ENCODE assay signal across 8 cellular contexts in the genomic region with DNA sequence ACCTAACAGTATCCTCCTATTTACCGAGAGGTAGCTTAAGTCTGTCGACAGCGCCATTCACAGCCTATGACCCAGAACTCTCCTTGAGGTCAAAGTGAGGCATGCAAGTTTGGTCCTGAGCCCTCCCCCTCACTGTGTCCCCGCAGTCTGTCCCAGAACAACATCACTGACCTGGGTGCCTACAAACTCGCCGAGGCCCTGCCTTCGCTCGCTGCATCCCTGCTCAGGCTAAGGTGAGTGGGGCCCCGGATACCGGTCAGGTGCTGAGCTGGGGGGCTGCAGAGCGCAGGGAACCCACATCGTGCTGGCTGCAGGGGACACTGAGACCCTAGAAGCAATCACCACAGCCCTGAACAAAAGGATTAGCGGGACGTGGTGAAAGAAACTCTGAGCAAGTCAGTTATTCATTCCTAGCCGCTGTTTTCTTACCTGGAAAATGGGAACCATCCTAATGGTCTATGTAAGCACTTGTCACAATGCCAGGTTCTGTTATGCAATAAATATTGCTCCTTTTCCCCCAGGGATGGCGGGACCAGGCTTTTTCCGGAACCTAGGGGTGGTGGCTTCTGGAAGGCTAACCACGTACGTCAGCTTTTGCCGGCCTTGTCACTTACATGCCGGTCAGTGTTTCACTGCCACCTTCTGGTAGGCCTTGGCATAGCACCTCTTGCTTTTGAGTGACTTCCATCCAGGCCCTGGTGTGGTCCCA. TPM values are rescaled to one million over a fixed set of nuclear protein-coding genes. Genes with fewer than 3 reads are reported as not detected.
DNase-seq lines count a peak whose midpoint lies in the region; ATAC-seq and TF ChIP-seq lines count a peak whose summit lies in the region.

No MANE protein-coding gene starts in this region.

- no peaks in the 10 kb centered on the region for H3K36me3 ChIP-seq in liver (ENCODE audit: control insufficient read depth in 4 of 4, insufficient read depth in 3 of 4, low read depth in 1 of 4, low read length in 3 of 4)

- intact Hi-C loops in activated CD4-positive, alpha-beta T cell treated with anti-CD3 and anti-CD28 coated beads for 36 hours (cut with DNase I, micrococcal nuclease): loop anchor here (1.0 to 5.0 kb wide), 8 partner anchors 48 to 651 kb away; no protein-coding TSS in a partner anchor

- H3K9me3 Mint-ChIP-seq in activated CD4-positive, alpha-beta T cell treated with anti-CD3 and anti-CD28 coated beads for 36 hours (ENCODE audit: low read depth): no peaks in the 10 kb centered on the region

- peaks cover 13% of the 10 kb centered on the region for H3K4me1 Mint-ChIP-seq in activated CD4-positive, alpha-beta T cell treated with anti-CD3 and anti-CD28 coated beads for 36 hours

- POLR2A ChIA-PET in activated CD4-positive, alpha-beta T cell treated with anti-CD3 and anti-CD28 coated beads for 36 hours (lab: Charles Lee): interaction anchor here (0.8 to 1.1 kb wide), 2 partner anchors 24 to 316 kb away, joined by 3 to 10 read pairs; partner anchors contain the start of gene DEXI

- H3K4me1 ChIP-seq in liver (ENCODE audit: control insufficient read depth in 4 of 4, insufficient read depth in 4 of 4, low read length in 3 of 4): peaks cover 10 to 39% (median 34%) of the 10 kb centered on the region in 4 donors

- H3K9ac ChIP-seq in liver (ENCODE audit: low read depth in 1 of 2, low read length in 2 of 2): no peak overlapping the region

- no peak overlapping the region for H3K27ac Mint-ChIP-seq in activated CD4-positive, alpha-beta T cell treated with anti-CD3 and anti-CD28 coated beads for 36 hours

- no peaks in the 10 kb centered on the region for H3K27me3 Mint-ChIP-seq in activated CD4-positive, alpha-beta T cell treated with anti-CD3 and anti-CD28 coated beads for 36 hours

- H3K27me3 ChIP-seq in liver (ENCODE audit: control insufficient read depth in 4 of 4, insufficient read depth in 4 of 4, low read length in 3 of 4): no peaks in the 10 kb centered on the region

- H3K4me3 ChIP-seq in coronary artery (no peak overlapping the region), liver (ENCODE audit: low read depth in 1 of 3, low read length in 3 of 3) (no peak overlapping the region)

- peak; percentile 96 for DNase-seq in DMS 273 (lab: John Stamatoyannopoulos, UW; ENCODE audit: unreplicated experiment)
- peak; percentile 87 for DNase-seq in NCI-H460 (ENCODE audit: extremely low read depth, low read depth)
- DNase-seq in activated CD4-positive, alpha-beta T cell treated with anti-CD3 and anti-CD28 coated beads for 36 hours: peak; percentile 92
- DNase-seq in coronary artery (ENCODE audit: low spot score): peak; percentile 98
- DNase-seq in stimulated activated CD4-positive, alpha-beta T cell treated with anti-CD3 and anti-CD28 coated beads, Interleukin-4, amount 100 ng/mL, for 1 hour: peak; percentile 79

- ATAC-seq in HG02938 (IDR thresholded peaks at IDR 0.05; ENCODE audit: unreplicated experiment): peak; percentile 58
- peak; percentile 74 for ATAC-seq in activated CD4-positive, alpha-beta T cell treated with anti-CD3 and anti-CD28 coated beads for 36 hours
- no peak for ATAC-seq in HG03442 (IDR thresholded peaks at IDR 0.05; ENCODE audit: unreplicated experiment)

- TF ChIP-seq CTCF in coronary artery (IDR thresholded peaks at IDR 0.05) (peak; percentile 93), liver (IDR thresholded peaks at IDR 0.05; ENCODE audit: low read depth, low read length, missing input control) (peak; percentile 98)

- TF ChIP-seq RAD21 in liver (IDR thresholded peaks at IDR 0.05): peak; percentile 96 to 99

- H3K4me3 Mint-ChIP-seq in activated CD4-positive, alpha-beta T cell treated with anti-CD3 and anti-CD28 coated beads for 36 hours: no peak overlapping the region

- H3K27ac ChIP-seq in coronary artery: peak overlapping the region; percentile 18 to 65
- peak overlapping the region in 1 of 2 donors; percentile 0 for H3K27ac ChIP-seq in liver (ENCODE audit: low read depth in 1 of 2, low read length in 2 of 2)

- H3K36me3 Mint-ChIP-seq in activated CD4-positive, alpha-beta T cell treated with anti-CD3 and anti-CD28 coated beads for 36 hours (ENCODE audit: low read depth): no peaks in the 10 kb centered on the region

- 51% methylated on average over 21 of the region's 21 CpGs for WGBS in liver

- CTCF ChIA-PET in activated CD4-positive, alpha-beta T cell treated with anti-CD3 and anti-CD28 coated beads for 36 hours (lab: Charles Lee): interaction anchor here (0.6 to 2.3 kb wide), 24 partner anchors 8 to 1779 kb away, joined by 3 to 16 read pairs (median 4); partner anchors contain the start of gene NUBP1

- H3K9me3 ChIP-seq in liver (ENCODE audit: control insufficient read depth in 4 of 4, low read length in 3 of 4): no peaks in the 10 kb centered on the region

TF ChIP-seq in liver, 16 proteins besides CTCF, POLR2A, EP300 and RAD21 (continues in another document):
- TF ChIP-seq HNF4G (IDR thresholded peaks at IDR 0.05) (no peak), ZBTB33 (IDR thresholded peaks at IDR 0.05) (no peak), SP1 (IDR thresholded peaks at IDR 0.05) (peak; percentile 34), FOXA2 (IDR thresholded peaks at IDR 0.05) (no peak), RXRA (IDR thresholded peaks at IDR 0.05) (peak; percentile 63 to 64), MAX (IDR thresholded peaks at IDR 0.05) (peak; percentile 55), EGR1 (IDR thresholded peaks at IDR 0.05; ENCODE audit: low read depth in 2 of 2) (no peak), YY1 (IDR thresholded peaks at IDR 0.05) (peak; percentile 26), GABPA (IDR thresholded peaks at IDR 0.05 in 1 of 2, conservative IDR thresholded peaks at IDR 0.05 in 1 of 2) (peak in 1 of 2 donors; percentile 26), NR2F2 (IDR thresholded peaks at IDR 0.05) (no peak), TAF1 (conservative IDR thresholded peaks at IDR 0.05) (no peak)
- TF ChIP-seq, protein P1, sequence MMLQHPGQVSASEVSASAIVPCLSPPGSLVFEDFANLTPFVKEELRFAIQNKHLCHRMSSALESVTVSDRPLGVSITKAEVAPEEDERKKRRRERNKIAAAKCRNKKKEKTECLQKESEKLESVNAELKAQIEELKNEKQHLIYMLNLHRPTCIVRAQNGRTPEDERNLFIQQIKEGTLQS (IDR thresholded peaks at IDR 0.05): no peak
- TF ChIP-seq, protein P2, sequence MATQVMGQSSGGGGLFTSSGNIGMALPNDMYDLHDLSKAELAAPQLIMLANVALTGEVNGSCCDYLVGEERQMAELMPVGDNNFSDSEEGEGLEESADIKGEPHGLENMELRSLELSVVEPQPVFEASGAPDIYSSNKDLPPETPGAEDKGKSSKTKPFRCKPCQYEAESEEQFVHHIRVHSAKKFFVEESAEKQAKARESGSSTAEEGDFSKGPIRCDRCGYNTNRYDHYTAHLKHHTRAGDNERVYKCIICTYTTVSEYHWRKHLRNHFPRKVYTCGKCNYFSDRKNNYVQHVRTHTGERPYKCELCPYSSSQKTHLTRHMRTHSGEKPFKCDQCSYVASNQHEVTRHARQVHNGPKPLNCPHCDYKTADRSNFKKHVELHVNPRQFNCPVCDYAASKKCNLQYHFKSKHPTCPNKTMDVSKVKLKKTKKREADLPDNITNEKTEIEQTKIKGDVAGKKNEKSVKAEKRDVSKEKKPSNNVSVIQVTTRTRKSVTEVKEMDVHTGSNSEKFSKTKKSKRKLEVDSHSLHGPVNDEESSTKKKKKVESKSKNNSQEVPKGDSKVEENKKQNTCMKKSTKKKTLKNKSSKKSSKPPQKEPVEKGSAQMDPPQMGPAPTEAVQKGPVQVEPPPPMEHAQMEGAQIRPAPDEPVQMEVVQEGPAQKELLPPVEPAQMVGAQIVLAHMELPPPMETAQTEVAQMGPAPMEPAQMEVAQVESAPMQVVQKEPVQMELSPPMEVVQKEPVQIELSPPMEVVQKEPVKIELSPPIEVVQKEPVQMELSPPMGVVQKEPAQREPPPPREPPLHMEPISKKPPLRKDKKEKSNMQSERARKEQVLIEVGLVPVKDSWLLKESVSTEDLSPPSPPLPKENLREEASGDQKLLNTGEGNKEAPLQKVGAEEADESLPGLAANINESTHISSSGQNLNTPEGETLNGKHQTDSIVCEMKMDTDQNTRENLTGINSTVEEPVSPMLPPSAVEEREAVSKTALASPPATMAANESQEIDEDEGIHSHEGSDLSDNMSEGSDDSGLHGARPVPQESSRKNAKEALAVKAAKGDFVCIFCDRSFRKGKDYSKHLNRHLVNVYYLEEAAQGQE (IDR thresholded peaks at IDR 0.05): no peak

RNA-seq across cellular contexts. Expression of gene DEXI, which starts 23.8 kb away (rescaled TPM):
- 35.3 and 41.9 TPM in 2 replicates for total RNA-seq in NCI-H460 (2014; rRNA removed; shearing (Covaris generic))
- polyA plus RNA-seq in NCI-H460 (2014; cell fraction: nucleus; rRNA removed): 42.6 and 50.1 TPM in 2 replicates
- 10 to 100 TPM; 33.8 to 34.9 TPM for total RNA-seq in activated CD4-positive, alpha-beta T cell treated with anti-CD3 and anti-CD28 coated beads for 36 hours
- total RNA-seq in liver: 10 to 100 TPM; 13.6 to 69.9 TPM
- 10 to 100 TPM; 26.5 to 57.2 TPM for polyA plus RNA-seq in liver

RNA-seq across cellular contexts. Expression of gene CLEC16A, which starts 25.9 kb away (rescaled TPM):
- total RNA-seq in NCI-H460 (2014; rRNA removed; shearing (Covaris generic)): 9.9 and 10.8 TPM in 2 replicates
- 4.4 and 7.2 TPM in 2 replicates for polyA plus RNA-seq in NCI-H460 (2014; cell fraction: nucleus; rRNA removed)
- total RNA-seq in activated CD4-positive, alpha-beta T cell treated with anti-CD3 and anti-CD28 coated beads for 36 hours: 10 to 100 TPM; 23.5 to 25.4 TPM
- 10 to 100 TPM; 22.6 to 23.0 TPM for total RNA-seq in liver
- 10 to 100 TPM in 1 of 2 donors, 1 to 10 TPM in 1; 9.7 to 12.3 TPM for polyA plus RNA-seq in liver

RNA-seq across cellular contexts. Expression of gene CIITA, which starts 41.4 kb away (rescaled TPM):
- not detected in 2 replicates for total RNA-seq in NCI-H460 (2014; rRNA removed; shearing (Covaris generic))
- not detected in 2 replicates for polyA plus RNA-seq in NCI-H460 (2014; cell fraction: nucleus; rRNA removed)
- total RNA-seq in activated CD4-positive, alpha-beta T cell treated with anti-CD3 and anti-CD28 coated beads for 36 hours: 1 to 10 TPM in 1 of 2 experiments, under 1 TPM in 1; 0.87 to 1.4 TPM
- total RNA-seq in liver: 1 to 10 TPM; 2.8 to 4.2 TPM
- polyA plus RNA-seq in liver: 1 to 10 TPM; 1.6 to 1.7 TPM
